Comparison of ENCODE assay signal across 7 cellular contexts in the genomic region with DNA sequence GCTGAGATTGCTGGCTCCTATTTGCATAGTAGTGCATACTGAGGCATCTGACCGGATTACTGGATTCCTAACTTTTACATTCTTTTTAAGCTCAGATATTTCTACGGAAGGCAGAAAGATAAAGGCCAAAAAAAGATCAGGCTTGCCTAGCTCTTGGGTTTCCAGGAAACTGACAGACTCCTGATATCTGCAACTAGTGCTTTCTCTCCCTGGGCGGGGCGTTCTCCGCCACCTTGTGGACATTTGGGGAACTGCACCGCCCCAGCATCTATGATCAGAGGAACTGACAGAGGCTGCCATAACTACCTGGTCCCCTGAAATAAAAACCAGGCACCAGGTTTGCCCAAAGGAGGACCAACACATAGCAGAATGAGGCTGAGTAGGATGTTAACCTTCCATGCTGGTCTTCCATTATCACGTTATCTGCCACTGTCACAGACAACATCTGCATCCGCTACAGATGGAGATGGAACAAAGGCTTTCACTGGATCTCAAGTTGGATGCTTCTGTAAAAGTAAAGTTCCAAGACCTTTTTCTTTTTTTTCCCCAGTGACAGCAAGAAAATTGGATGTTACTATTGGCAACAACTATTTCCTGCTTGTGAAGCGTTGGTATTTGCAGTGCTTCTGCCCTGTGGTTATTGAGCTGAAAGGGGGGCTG. TPM values are rescaled to one million over a fixed set of nuclear protein-coding genes. Genes with fewer than 3 reads are reported as not detected.
A peak's percentile ranks its signal among the peaks of the same experiment; 100 is the strongest.
DNase-seq lines count a peak whose midpoint lies in the region; TF ChIP-seq lines count a peak whose summit lies in the region.

No MANE protein-coding gene starts in this region.

- no peaks in the 10 kb centered on the region for H4K20me1 ChIP-seq in hepatocyte (ENCODE audit: insufficient read depth, poor library complexity, severe bottlenecking)

- H3K27me3 ChIP-seq in hepatocyte = no peaks in the 10 kb centered on the region
- H3K27me3 ChIP-seq in spleen (replicated peaks in 1 of 7) = no peaks in the 10 kb centered on the region

- intact Hi-C loops in spleen (cut with DNase I; ENCODE audit: low total_unique reads) = loop anchor here (5.0 kb wide), 1 partner anchor 126 kb away; no protein-coding TSS in a partner anchor

- no peak overlapping the region for H3K27ac Mint-ChIP-seq in T-helper 2 cell treated with Interferon-gamma antibody and Interleukin-4, amounts not matched to agents 5 μg/mL and 100 μg/mL, for 36 hours

- TF ChIP-seq CTCF in GM12873 (IDR thresholded peaks at IDR 0.05; ENCODE audit: insufficient read depth, low read depth, low read length, missing control alignments) (peak; percentile 97), LNCAP (IDR thresholded peaks at IDR 0.05) (peak; percentile 98), hepatocyte (IDR thresholded peaks at IDR 0.05; ENCODE audit: poor library complexity) (peak; percentile 95), spleen (IDR thresholded peaks at IDR 0.05 in 8 of 11, conservative IDR thresholded peaks at IDR 0.05 in 3 of 11) (peak; percentile 97 to 100 (median 98))

- H3K36me3 Mint-ChIP-seq in T-helper 2 cell treated with Interferon-gamma antibody and Interleukin-4, amounts not matched to agents 5 μg/mL and 100 μg/mL, for 36 hours (ENCODE audit: low read depth) = no peaks in the 10 kb centered on the region

- H3K27ac ChIP-seq in hepatocyte (no peak overlapping the region), spleen (no peak overlapping the region)

- no peaks in the 10 kb centered on the region for H3K36me3 ChIP-seq in hepatocyte (replicated peaks; ENCODE audit: insufficient read depth, low read depth)
- H3K36me3 ChIP-seq in spleen = peaks cover 0 to 3% (median 0%) of the 10 kb centered on the region in 6 donors

- peak overlapping the region; percentile 7 for H3K4me3 Mint-ChIP-seq in T-helper 2 cell treated with Interferon-gamma antibody and Interleukin-4, amounts not matched to agents 5 μg/mL and 100 μg/mL, for 36 hours

- no peaks in the 10 kb centered on the region for H3K9me3 ChIP-seq in hepatocyte (ENCODE audit: low read depth)
- H3K9me3 ChIP-seq in spleen = no peaks in the 10 kb centered on the region

- no peak overlapping the region for H3K4me2 ChIP-seq in hepatocyte

- WGBS in hepatocyte (ENCODE audit: low lambda C conversion rate, missing lambda C conversion rate) = 26% methylated on average over 9 of the region's 9 CpGs
- WGBS in spleen, 5 donors = 23 to 31% (median 24%) methylated on average over 9 of the region's 9 CpGs

- H2AFZ ChIP-seq in hepatocyte = no peak overlapping the region

- no peaks in the 10 kb centered on the region for H3K27me3 Mint-ChIP-seq in T-helper 2 cell treated with Interferon-gamma antibody and Interleukin-4, amounts not matched to agents 5 μg/mL and 100 μg/mL, for 36 hours (ENCODE audit: low read depth)

- peaks cover 10% of the 10 kb centered on the region for H3K4me1 Mint-ChIP-seq in T-helper 2 cell treated with Interferon-gamma antibody and Interleukin-4, amounts not matched to agents 5 μg/mL and 100 μg/mL, for 36 hours (ENCODE audit: low read depth)

- peak; percentile 39 for DNase-seq in GOT3 (lab: John Stamatoyannopoulos, UW)
- DNase-seq in T-helper 2 cell treated with Interferon-gamma antibody and Interleukin-4, amounts not matched to agents 5 μg/mL and 100 μg/mL, for 36 hours (ENCODE audit: low spot score) = peak; percentile 75
- DNase-seq in amniotic epithelial cell (ENCODE audit: low read depth) = peak; percentile 61
- peak; percentile 82 for DNase-seq in hepatocyte (ENCODE audit: low spot score)
- peak; percentile 94 for DNase-seq in spleen

- H3K79me2 ChIP-seq in hepatocyte = no peaks in the 10 kb centered on the region

- H3K4me3 ChIP-seq in hepatocyte (no peak overlapping the region), spleen (no peak overlapping the region)

- no peak for TF ChIP-seq POLR2A in spleen (IDR thresholded peaks at IDR 0.05)

- no peaks in the 10 kb centered on the region for H3K9me3 Mint-ChIP-seq in T-helper 2 cell treated with Interferon-gamma antibody and Interleukin-4, amounts not matched to agents 5 μg/mL and 100 μg/mL, for 36 hours

- no peaks in the 10 kb centered on the region for H3K4me1 ChIP-seq in hepatocyte (ENCODE audit: insufficient read depth)
- H3K4me1 ChIP-seq in spleen = peaks cover 0 to 12% (median 5%) of the 10 kb centered on the region in 6 donors

- H3K9me2 ChIP-seq in hepatocyte (replicated peaks; ENCODE audit: insufficient read depth) = no peaks in the 10 kb centered on the region

RNA-seq across cellular contexts. Expression of a gene that starts 33.3 kb away (rescaled TPM):
- total RNA-seq in hepatocyte (1.7 and 3.0 TPM in 2 replicates), spleen (10 to 100 TPM; 13.7 to 32.2 (median 20.3) TPM)
- polyA plus RNA-seq in hepatocyte (1.8 and 2.0 TPM in 2 replicates), spleen (10 to 100 TPM in 2 of 3 donors, 1 to 10 TPM in 1; 8.4 to 13.4 (median 10.7) TPM)

Comparison
In these comparisons a context has a peak if more than half of its experiments do, and no peak if none do; other contexts are left out.
1. DNase-seq: peak in every context shown above with its lines; median percentile 94 in spleen; 82 in hepatocyte; 75 in T-helper 2 cell treated with Interferon-gamma antibody and Interleukin-4, amounts not matched to agents 5 μg/mL and 100 μg/mL, for 36 hours; 61 in amniotic epithelial cell; 39 in GOT3.